1 cellular context compared by ENCODE assay signal in genomic region chr7:151011097-151011409, GRCh38.
TF ChIP-seq lines count a peak whose summit lies in the region.

No MANE protein-coding gene starts in this region.

TF ChIP-seq in IMR-90, 13 proteins besides CTCF, POLR2A, EP300 and RAD21 (continued from another document):
- TF ChIP-seq MAFK (IDR thresholded peaks at IDR 0.05; ENCODE audit: low read depth, low read length) (no peak), MXI1 (IDR thresholded peaks at IDR 0.05; ENCODE audit: borderline replicate concordance, low read depth, low read length) (no peak), MAZ (IDR thresholded peaks at IDR 0.05; ENCODE audit: borderline replicate concordance, low read depth, low read length) (no peak), CHD1 (IDR thresholded peaks at IDR 0.05; ENCODE audit: low read depth, low read length) (no peak), RFX5 (IDR thresholded peaks at IDR 0.05; ENCODE audit: low read depth, low read length) (no peak), ELK1 (IDR thresholded peaks at IDR 0.05; ENCODE audit: borderline replicate concordance, low read depth, low read length) (no peak), USF2 (IDR thresholded peaks at IDR 0.05; ENCODE audit: low read depth, low read length) (no peak)
